In the genomic region with DNA sequence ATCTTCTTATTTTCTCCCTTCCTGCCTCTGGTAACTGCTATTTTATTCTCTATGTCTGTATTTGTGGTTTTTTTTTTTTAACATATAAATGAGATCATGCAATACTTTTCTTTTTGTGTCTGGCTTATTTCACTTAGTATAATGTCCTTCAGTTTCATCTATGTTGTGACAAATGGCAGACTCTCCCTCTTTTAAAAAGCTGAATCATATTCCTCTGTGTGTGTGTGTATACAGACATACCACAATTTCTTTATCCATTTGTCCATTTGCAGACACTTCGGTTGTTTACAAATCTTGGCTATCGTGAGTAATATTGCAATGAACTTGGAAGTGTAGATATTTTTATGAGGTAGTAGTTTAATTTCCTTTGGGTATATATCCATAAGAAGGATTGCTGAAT, we compare ENCODE assay signal across 1 cellular context.
TF ChIP-seq lines count a peak whose summit lies in the region.

No MANE protein-coding gene starts in this region.

TF ChIP-seq in SK-N-SH, 30 proteins besides CTCF, POLR2A, EP300 and RAD21 (continued from another document):
- TF ChIP-seq, protein P1, sequence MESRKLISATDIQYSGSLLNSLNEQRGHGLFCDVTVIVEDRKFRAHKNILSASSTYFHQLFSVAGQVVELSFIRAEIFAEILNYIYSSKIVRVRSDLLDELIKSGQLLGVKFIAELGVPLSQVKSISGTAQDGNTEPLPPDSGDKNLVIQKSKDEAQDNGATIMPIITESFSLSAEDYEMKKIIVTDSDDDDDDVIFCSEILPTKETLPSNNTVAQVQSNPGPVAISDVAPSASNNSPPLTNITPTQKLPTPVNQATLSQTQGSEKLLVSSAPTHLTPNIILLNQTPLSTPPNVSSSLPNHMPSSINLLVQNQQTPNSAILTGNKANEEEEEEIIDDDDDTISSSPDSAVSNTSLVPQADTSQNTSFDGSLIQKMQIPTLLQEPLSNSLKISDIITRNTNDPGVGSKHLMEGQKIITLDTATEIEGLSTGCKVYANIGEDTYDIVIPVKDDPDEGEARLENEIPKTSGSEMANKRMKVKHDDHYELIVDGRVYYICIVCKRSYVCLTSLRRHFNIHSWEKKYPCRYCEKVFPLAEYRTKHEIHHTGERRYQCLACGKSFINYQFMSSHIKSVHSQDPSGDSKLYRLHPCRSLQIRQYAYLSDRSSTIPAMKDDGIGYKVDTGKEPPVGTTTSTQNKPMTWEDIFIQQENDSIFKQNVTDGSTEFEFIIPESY (IDR thresholded peaks at IDR 0.05; ENCODE audit: borderline replicate concordance, low read depth): no peak
- no peak for TF ChIP-seq SIN3A (IDR thresholded peaks at IDR 0.05; ENCODE audit: borderline replicate concordance, low read depth, low read length)
- TF ChIP-seq RFX5 (IDR thresholded peaks at IDR 0.05; ENCODE audit: low read length): no peak
- TF ChIP-seq FOXJ3 (CRISPR knock-in tag; IDR thresholded peaks at IDR 0.05): no peak
- no peak for TF ChIP-seq FOSL2 (IDR thresholded peaks at IDR 0.05; ENCODE audit: borderline replicate concordance, low read depth)
